Comparison of ENCODE assay signal across 14 cellular contexts in the genomic region with DNA sequence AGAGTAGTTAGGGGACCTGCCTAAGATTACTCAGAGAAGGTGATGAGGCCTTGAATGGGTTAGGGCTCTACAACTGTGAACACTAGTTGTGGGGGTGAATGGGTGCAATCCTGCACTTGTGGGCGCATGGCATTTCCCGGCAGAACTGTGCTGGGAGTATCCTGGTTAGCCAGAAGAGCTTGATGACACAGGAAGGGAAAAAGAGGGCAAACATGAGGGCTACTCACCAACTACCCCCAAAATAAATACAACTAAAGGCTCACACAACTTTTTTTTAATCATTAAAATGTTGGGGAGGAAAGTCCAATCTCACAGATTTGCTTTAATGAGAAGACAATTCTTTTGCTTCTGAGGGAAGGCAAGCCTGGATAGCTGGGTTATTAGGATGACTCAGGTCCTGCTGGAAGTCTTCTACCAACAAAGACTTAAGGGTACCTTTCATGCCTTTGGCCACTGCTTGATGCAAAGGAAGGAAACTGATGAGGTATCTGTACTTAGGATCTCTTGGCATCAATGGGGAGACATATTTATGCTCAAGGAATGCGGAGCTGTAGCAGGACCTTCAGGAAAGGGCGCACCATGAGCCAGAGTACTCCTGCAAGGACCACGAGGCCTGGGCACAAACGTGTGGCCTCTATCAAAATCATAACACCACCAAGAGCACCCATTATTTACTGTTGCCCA.
"Had no signal": no experiment of that assay in that cellular context is flagged by ENCODE, and none has a peak within 500 bp of the region (broad histone marks: within the 10 kb centered on the region; RNA-seq: fewer than 3 reads in every experiment).

No MANE protein-coding gene starts in this region.

- H3K9me3 ChIP-seq: colonic mucosa, right atrium auricular region, tibial nerve had no signal

- H3K27me3 Mint-ChIP-seq: activated CD4-positive, alpha-beta memory T cell treated with anti-CD3 and anti-CD28 coated beads, Interleukin-2, amount 10 ng/mL, durations not matched to agents 7 days and 5 days; activated CD4-positive, alpha-beta T cell treated with anti-CD3 and anti-CD28 coated beads for 36 hours had no signal

- ATAC-seq: activated CD4-positive, alpha-beta T cell treated with anti-CD3 and anti-CD28 coated beads for 36 hours had no signal

- H3K27ac ChIP-seq: colonic mucosa, epithelial cell of prostate, tibial nerve had no signal

- H3K27ac Mint-ChIP-seq: activated CD4-positive, alpha-beta memory T cell treated with anti-CD3 and anti-CD28 coated beads, Interleukin-2, amount 10 ng/mL, durations not matched to agents 7 days and 5 days; activated CD4-positive, alpha-beta T cell treated with anti-CD3 and anti-CD28 coated beads for 36 hours; T-helper 2 cell treated with Interferon-gamma antibody and Interleukin-4, amounts not matched to agents 5 μg/mL and 100 μg/mL, for 36 hours had no signal

- H3K4me1 ChIP-seq: colonic mucosa had no signal

- H3K36me3 ChIP-seq: colonic mucosa, right atrium auricular region, tibial nerve had no signal

- DNase-seq: activated CD4-positive, alpha-beta memory T cell treated with anti-CD3 and anti-CD28 coated beads, Interleukin-2, amount 10 ng/mL, durations not matched to agents 7 days and 5 days; activated CD4-positive, alpha-beta T cell treated with anti-CD3 and anti-CD28 coated beads for 36 hours; activated naive CD4-positive, alpha-beta T cell treated with Interleukin-2 at 50 U/mL for 16 hours; caudate nucleus; colonic mucosa; effector CD8-positive, alpha-beta T cell; hippocampal formation; midbrain had no signal

- H3K4me3 ChIP-seq: colonic mucosa, lung, right atrium auricular region, smooth muscle cell, tibial nerve had no signal

- H3K4me2 ChIP-seq: smooth muscle cell had no signal

- H3K4me3 Mint-ChIP-seq: activated CD4-positive, alpha-beta memory T cell treated with anti-CD3 and anti-CD28 coated beads, Interleukin-2, amount 10 ng/mL, durations not matched to agents 7 days and 5 days; activated CD4-positive, alpha-beta T cell treated with anti-CD3 and anti-CD28 coated beads for 36 hours; T-helper 2 cell treated with Interferon-gamma antibody and Interleukin-4, amounts not matched to agents 5 μg/mL and 100 μg/mL, for 36 hours had no signal

- H3K27me3 ChIP-seq: colonic mucosa, right atrium auricular region, tibial nerve had no signal

- H3K9me3 Mint-ChIP-seq: activated CD4-positive, alpha-beta memory T cell treated with anti-CD3 and anti-CD28 coated beads, Interleukin-2, amount 10 ng/mL, durations not matched to agents 7 days and 5 days; T-helper 2 cell treated with Interferon-gamma antibody and Interleukin-4, amounts not matched to agents 5 μg/mL and 100 μg/mL, for 36 hours had no signal
